In the genomic region with DNA sequence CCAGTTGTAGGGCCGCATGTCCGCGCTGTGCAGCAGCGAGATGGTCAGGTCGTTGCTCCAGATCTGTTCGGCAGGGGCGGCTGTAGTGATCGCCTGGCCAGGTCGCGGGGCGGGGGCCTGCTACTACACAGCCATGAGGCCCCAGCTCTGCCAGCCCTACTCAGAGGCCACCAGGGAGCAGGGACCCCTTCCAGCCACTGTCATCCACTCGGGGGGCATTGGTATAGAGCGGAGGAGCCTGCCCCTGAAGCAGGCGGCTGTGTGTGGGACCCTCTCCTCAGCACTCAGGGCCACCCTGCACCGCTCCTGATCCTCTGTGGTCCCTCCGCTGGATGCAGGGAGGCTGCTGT, we compare ENCODE assay signal across 12 cellular contexts. TPM values are rescaled to one million over a fixed set of nuclear protein-coding genes. Genes with fewer than 3 reads are reported as not detected.
DNase-seq lines count a peak whose midpoint lies in the region; ATAC-seq and TF ChIP-seq lines count a peak whose summit lies in the region.
"Had no signal": no experiment of that assay in that cellular context is flagged by ENCODE, and none has a peak within 500 bp of the region (broad histone marks: within the 10 kb centered on the region; RNA-seq: fewer than 3 reads in every experiment).

No MANE protein-coding gene starts in this region.

- dilution Hi-C loops in IMR-90 (cut with HindIII; ENCODE audit: low sequenced_read_pairs, unreplicated experiment) = no loop called here
- dilution Hi-C loops in mammary epithelial cell (cut with HindIII; ENCODE audit: low sequenced_read_pairs) = loop anchor here (10.0 kb wide), 1 partner anchor 62 kb away; no protein-coding TSS in a partner anchor

- POLR2A ChIA-PET in IMR-90 (lab: Charles Lee; ENCODE audit: unreplicated experiment) = no interaction called here
- POLR2A ChIA-PET in naive thymus-derived CD4-positive, alpha-beta T cell (lab: Charles Lee) = interaction anchor here (1.7 to 1.8 kb wide), 2 partner anchors 56 to 143 kb away, joined by 6 to 8 read pairs; a partner anchor contains a TSS

- H3K4me3 ChIP-seq in ACC112 (ENCODE audit: low read depth, low read length) = peak overlapping the region; percentile 99
- no peak overlapping the region for H3K4me3 ChIP-seq in IMR-90 (ENCODE audit: insufficient read depth, low read depth, low read length)
- H3K4me3 ChIP-seq in mammary epithelial cell (replicated peaks in 1 of 3; ENCODE audit: insufficient read depth in 1 of 3, low read depth in 2 of 3, low read length in 3 of 3) = peak overlapping the region in 1 of 3 experiments; percentile 77
- H3K4me3 ChIP-seq in naive thymus-derived CD4-positive, alpha-beta T cell (ENCODE audit: low read length) = no peak overlapping the region

- H3K9ac ChIP-seq in IMR-90 (ENCODE audit: low read depth, low read length) (no peak overlapping the region), mammary epithelial cell (ENCODE audit: insufficient read depth, low read length) (no peak overlapping the region)

- peak overlapping the region in 6 of 10 donors; percentile 49 to 84 (median 70) for H3K4me3 Mint-ChIP-seq in naive thymus-derived CD4-positive, alpha-beta T cell

- H3K4me1 ChIP-seq in ACC112 (ENCODE audit: control insufficient read depth, insufficient read depth, low read length, unreplicated experiment) (peaks cover 9% of the 10 kb centered on the region), IMR-90 (ENCODE audit: control insufficient read depth, insufficient read depth, low read length) (peaks cover 4% of the 10 kb centered on the region), mammary epithelial cell (ENCODE audit: insufficient read depth, low read length) (peaks cover 7% of the 10 kb centered on the region)
- H3K4me1 ChIP-seq in naive thymus-derived CD4-positive, alpha-beta T cell (ENCODE audit: control insufficient read depth in 2 of 2, insufficient read depth in 2 of 2, low read length in 2 of 2) = peaks cover 8 to 10% of the 10 kb centered on the region in 2 donors
- H3K4me1 ChIP-seq: pancreas had no signal

- no peak overlapping the region for H4K91ac ChIP-seq in IMR-90 (ENCODE audit: insufficient read depth, low read depth, low read length)

- H4K8ac ChIP-seq in IMR-90 (ENCODE audit: low read depth in 2 of 2, low read length in 2 of 2) = no peak overlapping the region

- H3K36me3 Mint-ChIP-seq in naive thymus-derived CD4-positive, alpha-beta T cell = peaks cover 0 to 16% (median 10%) of the 10 kb centered on the region in 5 donors

- H3K56ac ChIP-seq in IMR-90 (ENCODE audit: extremely low read depth, insufficient read depth, low read length) = no peak overlapping the region

- no peak overlapping the region for H2BK120ac ChIP-seq in IMR-90 (ENCODE audit: low read depth, low read length)

- CTCF ChIA-PET in IMR-90 (lab: Yijun Ruan, JAX) (no interaction called here), mammary epithelial cell (lab: Charles Lee; ENCODE audit: low non-redundant PET) (no interaction called here)
- CTCF ChIA-PET in naive thymus-derived CD4-positive, alpha-beta T cell (lab: Charles Lee) = no interaction called here

- H3K4me2 ChIP-seq in IMR-90 (ENCODE audit: low read depth, low read length) = peak overlapping the region; percentile 19; the same call in 1 of the 2 replicates
- peak overlapping the region; percentile 97 for H3K4me2 ChIP-seq in mammary epithelial cell (ENCODE audit: insufficient read depth, low read depth, low read length)

- H3K36me3 ChIP-seq in ACC112 (ENCODE audit: insufficient read depth, low read length) (peaks cover 37% of the 10 kb centered on the region; the same call in 1 of the 2 replicates), IMR-90 (ENCODE audit: control insufficient read depth, insufficient read depth, low read length) (peaks cover 42% of the 10 kb centered on the region), mammary epithelial cell (ENCODE audit: insufficient read depth, low read length) (peaks cover 6% of the 10 kb centered on the region)
- peaks cover 0 to 43% (median 6%) of the 10 kb centered on the region in 3 experiments for H3K36me3 ChIP-seq in naive thymus-derived CD4-positive, alpha-beta T cell (ENCODE audit: control insufficient read depth in 2 of 3, insufficient read depth in 3 of 3, low read length in 3 of 3)

- H3K4me1 Mint-ChIP-seq in naive thymus-derived CD4-positive, alpha-beta T cell = peaks cover 0 to 14% (median 5%) of the 10 kb centered on the region in 7 donors

- TF ChIP-seq CTCF in IMR-90 (conservative IDR thresholded peaks at IDR 0.05; ENCODE audit: low read depth, low read length) (no peak), mammary epithelial cell (conservative IDR thresholded peaks at IDR 0.05 in 1 of 2, IDR thresholded peaks at IDR 0.05 in 1 of 2; ENCODE audit: extremely low read depth in 1 of 2, insufficient read depth in 1 of 2, low read depth in 1 of 2, low read length in 2 of 2) (no peak)

- no peaks in the 10 kb centered on the region for H3K9me3 ChIP-seq in IMR-90 (ENCODE audit: control insufficient read depth, insufficient read depth, low read length)
- H3K9me3 ChIP-seq in mammary epithelial cell (replicated peaks; ENCODE audit: insufficient read depth, low read length) = no peaks in the 10 kb centered on the region
- H3K9me3 ChIP-seq in naive thymus-derived CD4-positive, alpha-beta T cell (ENCODE audit: control insufficient read depth in 2 of 3, low read length in 3 of 3) = no peaks in the 10 kb centered on the region
- H3K9me3 ChIP-seq: pancreas had no signal

- no peak for DNase-seq in IMR-90
- no peak for DNase-seq in mammary epithelial cell
- no peak for DNase-seq in naive thymus-derived CD4-positive, alpha-beta T cell
- no peak for DNase-seq in activated effector memory CD4-positive, alpha-beta T cell treated with anti-CD3 and anti-CD28 coated beads, Interleukin-2, amount 50 U/mL, for 16 hours
- no peak for DNase-seq in HPDE6-E6E7 (ENCODE audit: extremely low spot score)
- DNase-seq: NCI-H1048 had no signal

- H3K79me1 ChIP-seq in IMR-90 (ENCODE audit: low read depth in 1 of 2, low read length in 2 of 2) = peaks cover 5 to 38% of the 10 kb centered on the region in 2 experiments

- H2AFZ ChIP-seq in ACC112 (ENCODE audit: low read length, unreplicated experiment) = no peak overlapping the region
- no peak overlapping the region for H2AFZ ChIP-seq in IMR-90 (replicated peaks; ENCODE audit: low read length, poor library complexity)
- no peak overlapping the region for H2AFZ ChIP-seq in mammary epithelial cell (ENCODE audit: low read depth, low read length)

- intact Hi-C loops in IMR-90 (cut with micrococcal nuclease) = no loop called here
- intact Hi-C loops in mammary epithelial cell (cut with micrococcal nuclease) = loop anchor here (1.0 kb wide), 1 partner anchor 61 kb away; no protein-coding TSS in a partner anchor
- intact Hi-C loops in naive thymus-derived CD4-positive, alpha-beta T cell (cut with micrococcal nuclease) = loop anchor here (5.0 to 10.0 kb wide), 3 partner anchors 136 to 282 kb away; a partner anchor contains a TSS

- no peak for TF ChIP-seq POLR2A in IMR-90 (IDR thresholded peaks at IDR 0.05; ENCODE audit: low read depth, low read length)

- H3K27me3 Mint-ChIP-seq in naive thymus-derived CD4-positive, alpha-beta T cell = no peaks in the 10 kb centered on the region

- H2BK5ac ChIP-seq in IMR-90 (ENCODE audit: low read depth, low read length, poor library complexity, severe bottlenecking) = no peak overlapping the region

- H2AK9ac ChIP-seq in IMR-90 (replicated peaks; ENCODE audit: low read depth, low read length, poor library complexity) = no peak overlapping the region

- H3K18ac ChIP-seq in IMR-90 (ENCODE audit: low read depth, low read length) = no peak overlapping the region

- peak overlapping the region in 1 of 9 donors; percentile 43 for H3K27ac Mint-ChIP-seq in naive thymus-derived CD4-positive, alpha-beta T cell

- H2BK15ac ChIP-seq in IMR-90 (ENCODE audit: low read depth, low read length) = no peak overlapping the region

- no peak overlapping the region for H2AK5ac ChIP-seq in IMR-90 (ENCODE audit: low read depth, low read length)

- H2BK20ac ChIP-seq in IMR-90 (ENCODE audit: low read depth, low read length) = no peak overlapping the region

- BruUV-seq in IMR-90 (replicated peaks; lab: Mats Ljungman, UMichigan) = no TSS peak
- BruUV-seq in mammary epithelial cell (replicated peaks; lab: Mats Ljungman, UMichigan) = no TSS peak

- no peak overlapping the region for H3K23ac ChIP-seq in IMR-90 (ENCODE audit: low read depth, low read length)

- H3K14ac ChIP-seq in IMR-90 (replicated peaks; ENCODE audit: low read depth, low read length) = no peak overlapping the region

- H3K79me2 ChIP-seq in ACC112 (ENCODE audit: control insufficient read depth, insufficient read depth, low read length, unreplicated experiment) (peaks cover 33% of the 10 kb centered on the region), mammary epithelial cell (ENCODE audit: insufficient read depth, low read length) (peaks cover 39% of the 10 kb centered on the region)

- no peak overlapping the region for H3K27ac ChIP-seq in ACC112 (ENCODE audit: low read depth, low read length)
- H3K27ac ChIP-seq in IMR-90 (ENCODE audit: insufficient read depth, low read length) = no peak overlapping the region
- no peak overlapping the region for H3K27ac ChIP-seq in mammary epithelial cell (ENCODE audit: insufficient read depth, low read depth, low read length)
- peak overlapping the region; percentile 77 for H3K27ac ChIP-seq in naive thymus-derived CD4-positive, alpha-beta T cell (ENCODE audit: low read depth, low read length)

- H4K20me1 ChIP-seq in IMR-90 (ENCODE audit: insufficient read depth, low read length) (peaks cover 22% of the 10 kb centered on the region), mammary epithelial cell (ENCODE audit: insufficient read depth, low read length) (no peaks in the 10 kb centered on the region)

- peaks cover 0 to 10% (median 0%) of the 10 kb centered on the region in 11 donors for H3K9me3 Mint-ChIP-seq in naive thymus-derived CD4-positive, alpha-beta T cell

- H3K27me3 ChIP-seq in ACC112 (ENCODE audit: insufficient read depth, low read length) (no peaks in the 10 kb centered on the region), IMR-90 (ENCODE audit: control insufficient read depth, insufficient read depth, low read length) (no peaks in the 10 kb centered on the region), mammary epithelial cell (ENCODE audit: insufficient read depth, low read length) (no peaks in the 10 kb centered on the region)
- H3K27me3 ChIP-seq in naive thymus-derived CD4-positive, alpha-beta T cell (ENCODE audit: control insufficient read depth in 2 of 2, insufficient read depth in 2 of 2, low read length in 2 of 2) = no peaks in the 10 kb centered on the region
- H3K27me3 ChIP-seq: pancreas had no signal

- ATAC-seq in IMR-90 (ENCODE audit: low read depth) (no peak), GM21529 (IDR thresholded peaks at IDR 0.05; ENCODE audit: unreplicated experiment) (no peak), HG03025 (IDR thresholded peaks at IDR 0.05; ENCODE audit: low FRiP score, unreplicated experiment) (no peak)
- no peak for ATAC-seq in naive thymus-derived CD4-positive, alpha-beta T cell
- ATAC-seq: pancreas had no signal

- no peak overlapping the region for H4K5ac ChIP-seq in IMR-90 (ENCODE audit: low read depth, low read length)

- in situ Hi-C loops in IMR-90 (cut with MboI; ENCODE audit: low sequenced_read_pairs) = no loop called here
- in situ Hi-C loops in mammary epithelial cell (cut with MboI; ENCODE audit: low sequenced_read_pairs in 2 of 2) = no loop called here

- 85% methylated on average over 4 of the region's 16 CpGs; no CpG with 5 or more reads in 1 of the 2 experiments for WGBS in IMR-90 (ENCODE audit: extremely low coverage in 2 of 2, insufficient read length in 1 of 2), 2 experiments
- 100% methylated on average over 2 of the region's 16 CpGs for WGBS in mammary epithelial cell (ENCODE audit: low coverage, missing lambda C conversion rate)

- TF ChIP-seq RAD21 in IMR-90 (IDR thresholded peaks at IDR 0.05; ENCODE audit: low read length) = no peak

- peaks cover 8% of the 10 kb centered on the region for H3K9me1 ChIP-seq in IMR-90 (ENCODE audit: insufficient read depth, low read length)

- H3K4ac ChIP-seq in IMR-90 (ENCODE audit: low read depth, low read length) = no peak overlapping the region

RNA-seq across cellular contexts. Expression of a gene that starts 1.7 kb away (rescaled TPM):
- total RNA-seq in IMR-90 (2012; rRNA removed) (65.1 and 72.2 TPM in 2 replicates), mammary epithelial cell (100 to 1,000 TPM in 1 of 2 donors, 10 to 100 TPM in 1; 79.7 to 107 TPM)
- polyA plus RNA-seq in IMR-90 (2012; rRNA removed) (80.2 and 95.4 TPM in 2 replicates), mammary epithelial cell (72.2 TPM)
- 49.2 and 116 TPM in 2 replicates for polyA plus RNA-seq in IMR-90 (2012; cell fraction: cytosol; rRNA removed)
- 316 and 1,080 TPM in 2 replicates for polyA plus RNA-seq in IMR-90 (2012; cell fraction: nucleus; rRNA removed; ENCODE audit: low replicate concordance)
- 54.9 TPM for polyA minus RNA-seq in mammary epithelial cell
- total RNA-seq in naive thymus-derived CD4-positive, alpha-beta T cell = 100 to 1,000 TPM in 1 of 5 experiments, 10 to 100 TPM in 4; 54.3 to 105 (median 94.5) TPM
- 100 to 1,000 TPM in 1 of 2 donors, 10 to 100 TPM in 1; 59.1 to 113 TPM for polyA plus RNA-seq in naive thymus-derived CD4-positive, alpha-beta T cell

RNA-seq across cellular contexts. Expression of a gene that starts 2.2 kb away (rescaled TPM):
- not detected in 2 replicates for total RNA-seq in IMR-90 (2012; rRNA removed)
- 0.37 and 0.80 TPM in 2 replicates for polyA plus RNA-seq in IMR-90 (2012; rRNA removed)
- 0.35 TPM in 1 of 2 replicates, not detected in the other for polyA plus RNA-seq in IMR-90 (2012; cell fraction: cytosol; rRNA removed)
- polyA plus RNA-seq in IMR-90 (2012; cell fraction: nucleus; rRNA removed; ENCODE audit: low replicate concordance) = 3.0 and 9.7 TPM in 2 replicates
- 1 to 10 TPM in 1 of 2 donors, under 1 TPM in 1; 0.50 to 2.8 TPM for total RNA-seq in mammary epithelial cell
- polyA plus RNA-seq in mammary epithelial cell = 0.39 TPM
- polyA minus RNA-seq in mammary epithelial cell = not detected
- 1 to 10 TPM in 3 of 5 experiments, under 1 TPM in 2; 0.77 to 3.6 (median 1.4) TPM for total RNA-seq in naive thymus-derived CD4-positive, alpha-beta T cell
- not detected for polyA plus RNA-seq in naive thymus-derived CD4-positive, alpha-beta T cell
- total RNA-seq: H4 had no signal

RNA-seq across cellular contexts. Expression of a gene that starts 9.2 kb away (rescaled TPM):
- total RNA-seq in IMR-90 (2012; rRNA removed) = not detected in 2 replicates
- polyA plus RNA-seq in IMR-90 (2012; rRNA removed) = 0.12 TPM in 1 of 2 replicates, not detected in the other
- polyA plus RNA-seq in IMR-90 (2012; cell fraction: cytosol; rRNA removed) = not detected in 2 replicates
- polyA plus RNA-seq in IMR-90 (2012; cell fraction: nucleus; rRNA removed; ENCODE audit: low replicate concordance) = 1.7 and 4.3 TPM in 2 replicates
- under 1 TPM in 1 of 2 donors, not detected in 1; 0.68 TPM for total RNA-seq in mammary epithelial cell
- polyA plus RNA-seq in mammary epithelial cell = 0.09 TPM
- not detected for polyA minus RNA-seq in mammary epithelial cell
- total RNA-seq in naive thymus-derived CD4-positive, alpha-beta T cell = 1 to 10 TPM in 4 of 5 experiments, under 1 TPM in 1; 0.89 to 4.9 (median 2.6) TPM
- polyA plus RNA-seq in naive thymus-derived CD4-positive, alpha-beta T cell = not detected
- total RNA-seq: H4, subcutaneous adipose tissue had no signal

RNA-seq across cellular contexts. Expression of a gene that starts 34.4 kb away (rescaled TPM):
- not detected in 2 replicates for total RNA-seq in IMR-90 (2012; rRNA removed)
- polyA plus RNA-seq in IMR-90 (2012; rRNA removed) = 0.87 and 1.2 TPM in 2 replicates
- polyA plus RNA-seq in IMR-90 (2012; cell fraction: cytosol; rRNA removed) = 3.1 and 4.8 TPM in 2 replicates
- 6.0 and 7.3 TPM in 2 replicates for polyA plus RNA-seq in IMR-90 (2012; cell fraction: nucleus; rRNA removed; ENCODE audit: low replicate concordance)
- total RNA-seq in mammary epithelial cell = 1 to 10 TPM in 1 of 2 donors, under 1 TPM in 1; 0.54 to 2.2 TPM
- not detected for polyA plus RNA-seq in mammary epithelial cell
- not detected for polyA minus RNA-seq in mammary epithelial cell
- 10 to 100 TPM in 1 of 5 experiments, 1 to 10 TPM in 3, under 1 TPM in 1; 0.97 to 68.7 (median 4.3) TPM for total RNA-seq in naive thymus-derived CD4-positive, alpha-beta T cell
- polyA plus RNA-seq in naive thymus-derived CD4-positive, alpha-beta T cell = not detected
- total RNA-seq: H4 had no signal

RNA-seq across cellular contexts. Expression of a gene that starts 39.9 kb away (rescaled TPM):
- total RNA-seq in IMR-90 (2012; rRNA removed) = not detected in 2 replicates
- polyA plus RNA-seq in IMR-90 (2012; rRNA removed) = 0.13 and 0.15 TPM in 2 replicates
- polyA plus RNA-seq in IMR-90 (2012; cell fraction: cytosol; rRNA removed) = 0.04 TPM in 1 of 2 replicates, not detected in the other
- 2.4 and 4.0 TPM in 2 replicates for polyA plus RNA-seq in IMR-90 (2012; cell fraction: nucleus; rRNA removed; ENCODE audit: low replicate concordance)
- under 1 TPM; 0.07 to 0.33 TPM for total RNA-seq in mammary epithelial cell
- polyA plus RNA-seq in mammary epithelial cell = not detected
- polyA minus RNA-seq in mammary epithelial cell = not detected
- 1 to 10 TPM in 1 of 5 experiments, under 1 TPM in 2, not detected in 2; 0.12 to 1.9 (median 0.13) TPM for total RNA-seq in naive thymus-derived CD4-positive, alpha-beta T cell
- not detected for polyA plus RNA-seq in naive thymus-derived CD4-positive, alpha-beta T cell
- total RNA-seq: H4, subcutaneous adipose tissue had no signal
